ENCODE assay signal across 12 cellular contexts in genomic region chrX:78119521-78120227, GRCh38. TPM values are rescaled to one million over a fixed set of nuclear protein-coding genes. Genes with fewer than 3 reads are reported as not detected.
DNase-seq lines count a peak whose midpoint lies in the region; ATAC-seq and TF ChIP-seq lines count a peak whose summit lies in the region.
"Had no signal": no experiment of that assay in that cellular context is flagged by ENCODE, and none has a peak within 500 bp of the region (broad histone marks: within the 10 kb centered on the region; RNA-seq: fewer than 3 reads in every experiment).

No MANE protein-coding gene starts in this region.

- H3K79me2 ChIP-seq in GM23338 (replicated peaks; ENCODE audit: insufficient read depth): peaks cover 23% of the 10 kb centered on the region

- H3K4me3 ChIP-seq in GM23338 (no peak overlapping the region), liver (ENCODE audit: low read depth in 1 of 3, low read length in 3 of 3) (no peak overlapping the region)

- POLR2A ChIA-PET in activated CD4-positive, alpha-beta T cell treated with anti-CD3 and anti-CD28 coated beads, Interleukin-2, amount 10 ng/mL, durations not matched to agents 7 days and 5 days (lab: Charles Lee): no interaction called here

- peak overlapping the region; percentile 40; the same call in 1 of the 2 replicates for H3K27ac Mint-ChIP-seq in GM23338
- H3K27ac Mint-ChIP-seq in activated naive CD8-positive, alpha-beta T cell treated with anti-CD3 and anti-CD28 coated beads for 36 hours: peak overlapping the region; percentile 63
- no peak overlapping the region for H3K27ac Mint-ChIP-seq in activated CD4-positive, alpha-beta T cell treated with anti-CD3 and anti-CD28 coated beads, Interleukin-2, amount 10 ng/mL, durations not matched to agents 7 days and 5 days

- H3K4me1 Mint-ChIP-seq in GM23338: no peaks in the 10 kb centered on the region
- peaks cover 39% of the 10 kb centered on the region for H3K4me1 Mint-ChIP-seq in activated naive CD8-positive, alpha-beta T cell treated with anti-CD3 and anti-CD28 coated beads for 36 hours
- H3K4me1 Mint-ChIP-seq in activated CD4-positive, alpha-beta T cell treated with anti-CD3 and anti-CD28 coated beads, Interleukin-2, amount 10 ng/mL, durations not matched to agents 7 days and 5 days: peaks cover 58% of the 10 kb centered on the region

- H3K9me3 Mint-ChIP-seq in GM23338: no peaks in the 10 kb centered on the region
- H3K9me3 Mint-ChIP-seq in activated naive CD8-positive, alpha-beta T cell treated with anti-CD3 and anti-CD28 coated beads for 36 hours: no peaks in the 10 kb centered on the region
- no peaks in the 10 kb centered on the region for H3K9me3 Mint-ChIP-seq in activated CD4-positive, alpha-beta T cell treated with anti-CD3 and anti-CD28 coated beads, Interleukin-2, amount 10 ng/mL, durations not matched to agents 7 days and 5 days

- peak; percentile 36; the same call in 1 of the 3 replicates for ATAC-seq in GM23338

- CTCF ChIA-PET in activated CD4-positive, alpha-beta T cell treated with anti-CD3 and anti-CD28 coated beads, Interleukin-2, amount 10 ng/mL, durations not matched to agents 7 days and 5 days (lab: Charles Lee): no interaction called here

- no peaks in the 10 kb centered on the region for H3K9me3 ChIP-seq in liver (ENCODE audit: control insufficient read depth in 4 of 4, low read length in 3 of 4)

- no peaks in the 10 kb centered on the region for H3F3A ChIP-seq in GM23338 (replicated peaks; ENCODE audit: low read depth)

- no peak overlapping the region for H3K27ac ChIP-seq in GM23338 (ENCODE audit: low read depth)
- no peak overlapping the region for H3K27ac ChIP-seq in liver (ENCODE audit: low read depth in 1 of 2, low read length in 2 of 2)

- DNase-seq in DMS 273 (lab: John Stamatoyannopoulos, UW; ENCODE audit: unreplicated experiment) (peak; percentile 14), DMS 273 treated with DMSO at 0.1 percent for 48 hours (lab: John Stamatoyannopoulos, UW) (no peak), GM23338 (ENCODE audit: low spot score) (peak; percentile 27), germinal center (ENCODE audit: low spot score) (no peak), NCI-H748 treated with DMSO at 0.1 percent for 48 hours (lab: John Stamatoyannopoulos, UW) (no peak)
- DNase-seq in activated naive CD8-positive, alpha-beta T cell treated with anti-CD3 and anti-CD28 coated beads for 36 hours: no peak
- no peak for DNase-seq in activated CD4-positive, alpha-beta T cell treated with anti-CD3 and anti-CD28 coated beads, Interleukin-2, amount 10 ng/mL, durations not matched to agents 7 days and 5 days
- DNase-seq: 8988T; caudate nucleus; NCI-H226; stimulated activated CD4-positive, alpha-beta T cell treated with anti-CD3 and anti-CD28 coated beads, Interleukin-15, amount 100 ng/mL, for 24 hours had no signal

- H3K4me2 ChIP-seq in GM23338: no peak overlapping the region

- peak; percentile 43 to 68 for TF ChIP-seq RAD21 in liver (IDR thresholded peaks at IDR 0.05)

- H3K4me1 ChIP-seq in GM23338 (ENCODE audit: insufficient read depth) (no peaks in the 10 kb centered on the region), liver (ENCODE audit: control insufficient read depth in 4 of 4, insufficient read depth in 4 of 4, low read length in 3 of 4) (peaks cover 0 to 4% (median 0%) of the 10 kb centered on the region in 4 donors)

- peak; percentile 21 to 33; a peak in 1 of 4 replicates for TF ChIP-seq CTCF in GM23338 (conservative IDR thresholded peaks at IDR 0.05; ENCODE audit: low read depth in 2 of 2)
- peak; percentile 21 for TF ChIP-seq CTCF in liver (IDR thresholded peaks at IDR 0.05; ENCODE audit: low read depth, low read length, missing input control)

- H3K9me2 ChIP-seq in GM23338 (ENCODE audit: insufficient read depth): no peaks in the 10 kb centered on the region

- H3K36me3 Mint-ChIP-seq in GM23338 (ENCODE audit: low read depth): peaks cover 95% of the 10 kb centered on the region
- H3K36me3 Mint-ChIP-seq in activated naive CD8-positive, alpha-beta T cell treated with anti-CD3 and anti-CD28 coated beads for 36 hours: peaks cover 60% of the 10 kb centered on the region
- H3K36me3 Mint-ChIP-seq in activated CD4-positive, alpha-beta T cell treated with anti-CD3 and anti-CD28 coated beads, Interleukin-2, amount 10 ng/mL, durations not matched to agents 7 days and 5 days (ENCODE audit: low read depth): peaks cover 65% of the 10 kb centered on the region

- no peaks in the 10 kb centered on the region for H3K27me3 ChIP-seq in GM23338 (ENCODE audit: insufficient read depth)
- no peaks in the 10 kb centered on the region for H3K27me3 ChIP-seq in liver (ENCODE audit: control insufficient read depth in 4 of 4, insufficient read depth in 4 of 4, low read length in 3 of 4)

- peaks cover 4% of the 10 kb centered on the region for H3K27me3 Mint-ChIP-seq in GM23338 (ENCODE audit: insufficient read depth, low read depth, poor library complexity)
- no peaks in the 10 kb centered on the region for H3K27me3 Mint-ChIP-seq in activated naive CD8-positive, alpha-beta T cell treated with anti-CD3 and anti-CD28 coated beads for 36 hours
- no peaks in the 10 kb centered on the region for H3K27me3 Mint-ChIP-seq in activated CD4-positive, alpha-beta T cell treated with anti-CD3 and anti-CD28 coated beads, Interleukin-2, amount 10 ng/mL, durations not matched to agents 7 days and 5 days

- H3K4me3 Mint-ChIP-seq in GM23338: no peak overlapping the region
- no peak overlapping the region for H3K4me3 Mint-ChIP-seq in activated naive CD8-positive, alpha-beta T cell treated with anti-CD3 and anti-CD28 coated beads for 36 hours
- no peak overlapping the region for H3K4me3 Mint-ChIP-seq in activated CD4-positive, alpha-beta T cell treated with anti-CD3 and anti-CD28 coated beads, Interleukin-2, amount 10 ng/mL, durations not matched to agents 7 days and 5 days

- H3K9ac ChIP-seq in liver (ENCODE audit: low read depth in 1 of 2, low read length in 2 of 2): no peak overlapping the region

- no peak overlapping the region for H2AFZ ChIP-seq in GM23338

- H4K20me1 ChIP-seq in GM23338 (replicated peaks; ENCODE audit: insufficient read depth): peaks cover 9% of the 10 kb centered on the region

- 82% methylated on average over 9 of the region's 9 CpGs for WGBS in liver

- H3K36me3 ChIP-seq in GM23338 (ENCODE audit: insufficient read depth) (peaks cover 47% of the 10 kb centered on the region), liver (ENCODE audit: control insufficient read depth in 4 of 4, insufficient read depth in 3 of 4, low read depth in 1 of 4, low read length in 3 of 4) (peaks cover 3 to 73% (median 55%) of the 10 kb centered on the region in 4 donors)

TF ChIP-seq in GM23338, 12 proteins besides CTCF, POLR2A, EP300 and RAD21:
- no peak for TF ChIP-seq EZH2 (IDR thresholded peaks at IDR 0.05; ENCODE audit: low read depth, unreplicated experiment)
- no peak for TF ChIP-seq CREB1 (CRISPR knock-in tag; IDR thresholded peaks at IDR 0.05; ENCODE audit: low read depth)
- TF ChIP-seq ETS1 (IDR thresholded peaks at IDR 0.05): no peak
- TF ChIP-seq POLR2AphosphoS5 (IDR thresholded peaks at IDR 0.05; ENCODE audit: low read depth): no peak
- no peak for TF ChIP-seq STAT1 (IDR thresholded peaks at IDR 0.05; ENCODE audit: unreplicated experiment)
- no peak for TF ChIP-seq NANOG (IDR thresholded peaks at IDR 0.05; ENCODE audit: borderline replicate concordance)
- no peak for TF ChIP-seq EZH2phosphoT487 (IDR thresholded peaks at IDR 0.05; ENCODE audit: unreplicated experiment)

TF ChIP-seq in liver, 16 proteins besides CTCF, POLR2A, EP300 and RAD21:
- TF ChIP-seq RXRA (IDR thresholded peaks at IDR 0.05): no peak
- TF ChIP-seq HNF4G (IDR thresholded peaks at IDR 0.05): no peak
- TF ChIP-seq GABPA (IDR thresholded peaks at IDR 0.05 in 1 of 2, conservative IDR thresholded peaks at IDR 0.05 in 1 of 2): no peak
- TF ChIP-seq SP1 (IDR thresholded peaks at IDR 0.05): no peak

RNA-seq across cellular contexts. Expression of gene PGK1, which starts 15.6 kb away (rescaled TPM):
- 336 and 393 TPM in 2 replicates for total RNA-seq in GM23338 (2014; rRNA removed; shearing (Covaris generic))
- polyA plus RNA-seq in GM23338 (2016; fragmentation: Nextera tagmentation; extraction: Ambion mirVana) (249 and 262 TPM in 2 replicates), liver (100 to 1,000 TPM; 132 to 172 TPM)
- 1,000 to 10,000 TPM; 1,246 to 1,264 TPM for total RNA-seq in activated naive CD8-positive, alpha-beta T cell treated with anti-CD3 and anti-CD28 coated beads for 36 hours
- total RNA-seq in liver: 100 to 1,000 TPM in 1 of 2 donors, 10 to 100 TPM in 1; 70.3 to 157 TPM
- 100 to 1,000 TPM; 682 to 705 TPM for total RNA-seq in activated CD4-positive, alpha-beta T cell treated with anti-CD3 and anti-CD28 coated beads, Interleukin-2, amount 10 ng/mL, durations not matched to agents 7 days and 5 days

RNA-seq across cellular contexts. Expression of gene TAF9B, which starts 19.8 kb away (rescaled TPM):
- total RNA-seq in GM23338 (2014; rRNA removed; shearing (Covaris generic)): 37.8 and 44.4 TPM in 2 replicates
- polyA plus RNA-seq in GM23338 (2016; fragmentation: Nextera tagmentation; extraction: Ambion mirVana) (17.5 and 23.1 TPM in 2 replicates), liver (1 to 10 TPM; 4.9 to 7.3 TPM)
- total RNA-seq in activated naive CD8-positive, alpha-beta T cell treated with anti-CD3 and anti-CD28 coated beads for 36 hours: 10 to 100 TPM; 19.6 to 20.9 TPM
- 1 to 10 TPM; 7.9 to 9.0 TPM for total RNA-seq in liver
- 10 to 100 TPM; 24.0 to 25.6 TPM for total RNA-seq in activated CD4-positive, alpha-beta T cell treated with anti-CD3 and anti-CD28 coated beads, Interleukin-2, amount 10 ng/mL, durations not matched to agents 7 days and 5 days

Comparison
In these comparisons a context has a peak if more than half of its experiments do, and no peak if none do; other contexts are left out.
1. DNase-seq: peak in DMS 273 (single experiment) and GM23338 (single experiment); none in DMS 273 treated with DMSO at 0.1 percent for 48 hours (single experiment), activated naive CD8-positive, alpha-beta T cell treated with anti-CD3 and anti-CD28 coated beads for 36 hours (single experiment), germinal center (single experiment), NCI-H748 treated with DMSO at 0.1 percent for 48 hours (single experiment) and activated CD4-positive, alpha-beta T cell treated with anti-CD3 and anti-CD28 coated beads, Interleukin-2, amount 10 ng/mL, durations not matched to agents 7 days and 5 days (single experiment).